23 cellular contexts compared by ENCODE assay signal in the genomic region with DNA sequence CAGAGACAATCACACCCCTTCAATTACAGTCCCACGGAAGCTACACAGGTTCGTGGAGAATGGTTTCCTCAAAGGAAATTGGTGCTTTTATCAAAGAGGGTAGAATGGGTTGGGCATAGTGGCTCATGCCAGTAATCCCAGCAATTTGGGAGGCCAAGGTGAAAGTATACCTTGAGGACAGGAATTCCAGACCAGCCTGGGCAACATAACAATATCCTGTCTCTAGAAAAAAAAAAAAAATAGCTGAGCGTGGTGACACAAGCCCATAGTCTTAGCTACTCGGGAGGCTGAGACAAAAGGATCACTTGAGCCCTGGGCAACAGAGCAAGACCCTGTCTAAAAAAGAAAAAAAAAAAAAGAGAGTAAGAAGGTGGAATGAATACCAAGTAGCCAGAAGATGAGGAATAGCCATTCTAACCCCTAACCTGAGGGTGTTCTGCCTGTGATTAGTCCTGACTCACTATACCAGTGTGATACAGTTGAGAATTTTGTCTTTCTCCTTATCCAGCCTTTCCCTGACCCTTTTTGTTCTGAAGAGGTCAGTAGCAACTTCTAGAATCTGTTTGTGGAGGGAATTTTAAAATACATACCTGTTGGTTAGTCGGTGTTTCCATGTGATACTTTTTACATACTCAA.
A peak's percentile ranks its signal among the peaks of the same experiment; 100 is the strongest.
DNase-seq lines count a peak whose midpoint lies in the region; TF ChIP-seq lines count a peak whose summit lies in the region.
"Had no signal": no experiment of that assay in that cellular context is flagged by ENCODE, and none has a peak within 500 bp of the region (broad histone marks: within the 10 kb centered on the region; RNA-seq: fewer than 3 reads in every experiment).

No MANE protein-coding gene starts in this region.

- peaks cover 22% of the 10 kb centered on the region for H3K4me1 Mint-ChIP-seq in Caco-2 (ENCODE audit: low read depth, unreplicated experiment)
- H3K4me1 Mint-ChIP-seq: neural progenitor cell; stimulated activated naive CD8-positive, alpha-beta T cell treated with anti-CD3 and anti-CD28 coated beads, Interleukin-15, amount 100 ng/mL, for 72 hours had no signal

- no peak overlapping the region for H2AFZ ChIP-seq in osteoblast (ENCODE audit: low read length)
- H2AFZ ChIP-seq: neural progenitor cell had no signal

- H3K27ac Mint-ChIP-seq in Caco-2 (ENCODE audit: unreplicated experiment), result peak overlapping the region; percentile 45
- H3K27ac Mint-ChIP-seq: neural progenitor cell; stimulated activated naive CD8-positive, alpha-beta T cell treated with anti-CD3 and anti-CD28 coated beads, Interleukin-15, amount 100 ng/mL, for 72 hours had no signal

- H3K27ac ChIP-seq in osteoblast (ENCODE audit: low read depth, low read length) (peak overlapping the region; percentile 91), left ventricle myocardium inferior (replicated peaks) (no peak overlapping the region)
- H3K27ac ChIP-seq: ascending aorta, neural progenitor cell, right atrium auricular region, RWPE1, thoracic aorta, uterus had no signal

- H3K9me3 ChIP-seq in Caco-2 (peaks cover 4% of the 10 kb centered on the region; the same call in 1 of the 2 replicates), osteoblast (ENCODE audit: low read depth, low read length) (no peaks in the 10 kb centered on the region), left ventricle myocardium inferior (replicated peaks) (peaks cover 34% of the 10 kb centered on the region)
- H3K9me3 ChIP-seq: thoracic aorta had no signal

- intact Hi-C loops in Caco-2 (cut with micrococcal nuclease; ENCODE audit: unreplicated experiment) (no loop called here), left ventricle myocardium inferior (cut with micrococcal nuclease) (no loop called here)

- H3K79me2 ChIP-seq in osteoblast (ENCODE audit: insufficient read depth, low read length), result no peaks in the 10 kb centered on the region

- H4K20me1 ChIP-seq in osteoblast (ENCODE audit: insufficient read depth, low read length), result no peaks in the 10 kb centered on the region

- no peaks in the 10 kb centered on the region for H3K27me3 Mint-ChIP-seq in Caco-2 (ENCODE audit: insufficient read depth, unreplicated experiment)
- H3K27me3 Mint-ChIP-seq: stimulated activated naive CD8-positive, alpha-beta T cell treated with anti-CD3 and anti-CD28 coated beads, Interleukin-15, amount 100 ng/mL, for 72 hours had no signal

- POLR2A ChIA-PET in Caco-2 (lab: Charles Lee), result no interaction called here

- H3K27me3 ChIP-seq in Caco-2 (replicated peaks; ENCODE audit: control insufficient read depth, insufficient read depth, low read length) (no peaks in the 10 kb centered on the region), osteoblast (ENCODE audit: insufficient read depth, low read length) (no peaks in the 10 kb centered on the region), left ventricle myocardium inferior (ENCODE audit: low read depth) (no peaks in the 10 kb centered on the region)
- H3K27me3 ChIP-seq: ascending aorta, neural progenitor cell, right atrium auricular region, uterus had no signal

- TF ChIP-seq CTCF in Caco-2 (IDR thresholded peaks at IDR 0.05; ENCODE audit: insufficient read depth in 1 of 2, low read depth in 1 of 2, low read length in 1 of 2, severe bottlenecking in 1 of 2, unreplicated experiment in 1 of 2), result no peak
- no peak for TF ChIP-seq CTCF in epithelial cell of esophagus (IDR thresholded peaks at IDR 0.05; ENCODE audit: insufficient read depth, low read depth, low read length, missing control alignments)
- TF ChIP-seq CTCF in osteoblast (IDR thresholded peaks at IDR 0.05; ENCODE audit: extremely low read depth, low read depth, low read length), result no peak
- no peak for TF ChIP-seq CTCF in left ventricle myocardium inferior (IDR thresholded peaks at IDR 0.05; ENCODE audit: borderline replicate concordance)

- CTCF ChIA-PET in Caco-2 (lab: Charles Lee), result no interaction called here

- DNase-seq in Caco-2 (no peak), HCEC 1CT (peak; percentile 32), epithelial cell of esophagus (ENCODE audit: low read depth) (peak; percentile 46), osteoblast (ENCODE audit: insufficient read length, low spot score, missing footprints) (no peak), germinal center (ENCODE audit: low spot score) (no peak), hypothalamus (lab: John Stamatoyannopoulos, UW) (no peak), left ventricle myocardium inferior (no peak)
- DNase-seq: activated gamma-delta T cell treated with Interleukin-2 at 50 U/mL for 16 hours; activated T-cell treated with anti-CD3 and anti-CD28 coated beads, Interleukin-2, amount 50 U/mL, for 48 hours; central memory CD4-positive, alpha-beta T cell; DMS153; left cardiac atrium; NCI-H1092; NCI-H1694 treated with DMSO at 0.1 percent for 48 hours; NCI-H510A treated with DMSO at 0.1 percent for 48 hours; stimulated activated CD4-positive, alpha-beta T cell treated with anti-CD3 and anti-CD28 coated beads, Interleukin-2, amount 100 ng/mL, for 48 hours; stimulated activated naive CD8-positive, alpha-beta T cell treated with anti-CD3 and anti-CD28 coated beads, Interleukin-15, amount 100 ng/mL, for 72 hours; uterus had no signal

- no peak overlapping the region for H3K4me3 Mint-ChIP-seq in Caco-2 (ENCODE audit: unreplicated experiment)
- H3K4me3 Mint-ChIP-seq: neural progenitor cell; stimulated activated naive CD8-positive, alpha-beta T cell treated with anti-CD3 and anti-CD28 coated beads, Interleukin-15, amount 100 ng/mL, for 72 hours had no signal

- H3K9me3 Mint-ChIP-seq in Caco-2 (ENCODE audit: unreplicated experiment), result peaks cover 28% of the 10 kb centered on the region
- H3K9me3 Mint-ChIP-seq: stimulated activated naive CD8-positive, alpha-beta T cell treated with anti-CD3 and anti-CD28 coated beads, Interleukin-15, amount 100 ng/mL, for 72 hours had no signal

- H3K4me2 ChIP-seq in osteoblast (ENCODE audit: insufficient read depth, low read length), result no peak overlapping the region
- H3K4me2 ChIP-seq: neural progenitor cell had no signal

- peaks cover 5% of the 10 kb centered on the region for H3K36me3 Mint-ChIP-seq in Caco-2 (ENCODE audit: insufficient read depth, unreplicated experiment)
- H3K36me3 Mint-ChIP-seq: neural progenitor cell had no signal

- H3K4me1 ChIP-seq in Caco-2 (peaks cover 40% of the 10 kb centered on the region), osteoblast (ENCODE audit: insufficient read depth, low read length) (peaks cover 37% of the 10 kb centered on the region), left ventricle myocardium inferior (no peaks in the 10 kb centered on the region)
- H3K4me1 ChIP-seq: neural progenitor cell, uterus had no signal

- no peaks in the 10 kb centered on the region; the same call in 1 of the 2 replicates for H3K36me3 ChIP-seq in Caco-2 (ENCODE audit: control insufficient read depth, insufficient read depth, low read length)
- no peaks in the 10 kb centered on the region for H3K36me3 ChIP-seq in osteoblast (ENCODE audit: insufficient read depth, low read length)
- H3K36me3 ChIP-seq in left ventricle myocardium inferior, result no peaks in the 10 kb centered on the region
- H3K36me3 ChIP-seq: ascending aorta, neural progenitor cell, right atrium auricular region, thoracic aorta, uterus had no signal

- H3K4me3 ChIP-seq in Caco-2 (ENCODE audit: low read depth, low read length), result no peak overlapping the region
- H3K4me3 ChIP-seq in epithelial cell of esophagus (ENCODE audit: low read length), result no peak overlapping the region
- H3K4me3 ChIP-seq in osteoblast (ENCODE audit: insufficient read depth, low read length), result no peak overlapping the region
- no peak overlapping the region for H3K4me3 ChIP-seq in left ventricle myocardium inferior
- H3K4me3 ChIP-seq: ascending aorta, neural progenitor cell, right atrium auricular region, thoracic aorta, uterus had no signal

- BruUV-seq in Caco-2 (replicated peaks; lab: Mats Ljungman, UMichigan), result no TSS peak

Comparison
In these comparisons a context has a peak if more than half of its experiments do, and no peak if none do; other contexts are left out.
1. DNase-seq: peak in HCEC 1CT (single experiment) and epithelial cell of esophagus (single experiment); none in Caco-2 (0 of 2), osteoblast (single experiment), germinal center (single experiment), hypothalamus (0 of 51) and left ventricle myocardium inferior (single experiment).